In the genomic region with DNA sequence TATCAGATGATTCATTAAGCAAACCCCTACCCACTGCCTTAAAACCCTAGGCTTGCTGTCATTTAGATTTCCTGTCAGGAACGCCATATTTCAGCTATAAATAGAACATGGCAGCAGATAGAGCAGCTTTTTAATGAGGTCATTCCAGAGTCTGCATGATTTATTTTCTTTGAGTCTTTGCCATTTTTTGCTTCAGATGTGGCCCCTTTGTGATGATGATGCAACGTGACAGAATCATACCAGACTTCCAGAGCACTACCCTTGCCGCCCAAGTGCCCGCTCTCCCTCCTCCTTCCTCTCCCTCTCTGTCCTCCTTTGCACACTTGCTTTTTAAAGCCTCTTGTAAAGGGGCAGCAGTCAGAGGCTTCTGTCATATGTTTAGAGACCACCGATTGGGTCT, we compare ENCODE assay signal across 13 cellular contexts. TPM values are rescaled to one million over a fixed set of nuclear protein-coding genes. Genes with fewer than 3 reads are reported as not detected.
DNase-seq lines count a peak whose midpoint lies in the region; FAIRE-seq and TF ChIP-seq lines count a peak whose summit lies in the region.
"Had no signal": no experiment of that assay in that cellular context is flagged by ENCODE, and none has a peak within 500 bp of the region (broad histone marks: within the 10 kb centered on the region; RNA-seq: fewer than 3 reads in every experiment).

No MANE protein-coding gene starts in this region.

- POLR2A ChIA-PET in AG04449 (lab: Yijun Ruan, JAX), result interaction anchor here (1.2 to 2.4 kb wide), 2 partner anchors 17 to 33 kb away, joined by 4 to 9 read pairs; no protein-coding TSS in a partner anchor

- H3K27ac ChIP-seq in astrocyte (ENCODE audit: low read depth, low read length) (peak overlapping the region; percentile 15), hepatocyte (peak overlapping the region; percentile 50)
- H3K27ac ChIP-seq: VCaP had no signal

- peak overlapping the region; percentile 40 for H3K9ac ChIP-seq in astrocyte (ENCODE audit: low read length)

- FAIRE-seq in astrocyte (lab: Jason Lieb, UNC), result no peak
- FAIRE-seq: GM12878 had no signal

- H2AFZ ChIP-seq in astrocyte (ENCODE audit: low read depth, low read length) (no peak overlapping the region), hepatocyte (no peak overlapping the region)

- H3K9me2 ChIP-seq in hepatocyte (replicated peaks; ENCODE audit: insufficient read depth), result no peaks in the 10 kb centered on the region

- WGBS in hepatocyte (ENCODE audit: low lambda C conversion rate, missing lambda C conversion rate), result 60% methylated on average over 5 of the region's 5 CpGs

- H4K20me1 ChIP-seq in astrocyte (ENCODE audit: insufficient read depth, low read length) (no peaks in the 10 kb centered on the region), hepatocyte (ENCODE audit: insufficient read depth, poor library complexity, severe bottlenecking) (no peaks in the 10 kb centered on the region)

- H3K27me3 Mint-ChIP-seq in astrocyte (ENCODE audit: low read depth, unreplicated experiment), result peaks cover 13% of the 10 kb centered on the region
- peaks cover 8% of the 10 kb centered on the region for H3K27me3 Mint-ChIP-seq in activated T-helper 1 cell treated with anti-CD3 and anti-CD28 coated beads, Interleukin-12 subunit alpha, Interleukin-12 subunit beta, Interleukin-2, Interleukin-4 antibody, amounts not matched to agents 30 ng/mL and 10 ng/mL and 1 ng/mL, durations not matched to agents 14 hours and 24 hours and 36 hours (ENCODE audit: insufficient read depth)

- H3K79me2 ChIP-seq in astrocyte (ENCODE audit: insufficient read depth, low read length) (no peaks in the 10 kb centered on the region), hepatocyte (no peaks in the 10 kb centered on the region)

- no peaks in the 10 kb centered on the region for H3K36me3 Mint-ChIP-seq in astrocyte (ENCODE audit: low read depth, unreplicated experiment)
- H3K36me3 Mint-ChIP-seq in activated T-helper 1 cell treated with anti-CD3 and anti-CD28 coated beads, Interleukin-12 subunit alpha, Interleukin-12 subunit beta, Interleukin-2, Interleukin-4 antibody, amounts not matched to agents 30 ng/mL and 10 ng/mL and 1 ng/mL, durations not matched to agents 14 hours and 24 hours and 36 hours (ENCODE audit: low read depth), result no peaks in the 10 kb centered on the region
- H3K36me3 Mint-ChIP-seq: CD4-positive, alpha-beta memory T cell had no signal

- H3K4me1 Mint-ChIP-seq in astrocyte (ENCODE audit: low read depth, unreplicated experiment), result peaks cover 10% of the 10 kb centered on the region
- peaks cover 6% of the 10 kb centered on the region for H3K4me1 Mint-ChIP-seq in activated T-helper 1 cell treated with anti-CD3 and anti-CD28 coated beads, Interleukin-12 subunit alpha, Interleukin-12 subunit beta, Interleukin-2, Interleukin-4 antibody, amounts not matched to agents 30 ng/mL and 10 ng/mL and 1 ng/mL, durations not matched to agents 14 hours and 24 hours and 36 hours (ENCODE audit: low read depth)

- H3K27me3 ChIP-seq in astrocyte (ENCODE audit: insufficient read depth, low read length) (peaks cover 6% of the 10 kb centered on the region), hepatocyte (no peaks in the 10 kb centered on the region)

- H3K36me3 ChIP-seq in astrocyte (ENCODE audit: insufficient read depth, low read length) (no peaks in the 10 kb centered on the region), hepatocyte (replicated peaks; ENCODE audit: insufficient read depth, low read depth) (no peaks in the 10 kb centered on the region)

- peaks cover 4% of the 10 kb centered on the region for H3K9me3 Mint-ChIP-seq in astrocyte (ENCODE audit: unreplicated experiment)
- H3K9me3 Mint-ChIP-seq in activated T-helper 1 cell treated with anti-CD3 and anti-CD28 coated beads, Interleukin-12 subunit alpha, Interleukin-12 subunit beta, Interleukin-2, Interleukin-4 antibody, amounts not matched to agents 30 ng/mL and 10 ng/mL and 1 ng/mL, durations not matched to agents 14 hours and 24 hours and 36 hours, result no peaks in the 10 kb centered on the region

- DNase-seq in AG04449 (ENCODE audit: low read depth, low spot score), result peak; percentile 67
- DNase-seq in HS-27A (ENCODE audit: low read depth), result peak; percentile 62
- peak; percentile 88 for DNase-seq in astrocyte (ENCODE audit: low read depth)
- DNase-seq in hepatocyte (ENCODE audit: low spot score), result peak; percentile 42
- DNase-seq in NCI-H2227 (lab: John Stamatoyannopoulos, UW; ENCODE audit: unreplicated experiment), result no peak
- DNase-seq in GM13976 (ENCODE audit: low spot score), result no peak
- DNase-seq in amygdala (lab: John Stamatoyannopoulos, UW), result no peak
- DNase-seq in activated T-helper 1 cell treated with anti-CD3 and anti-CD28 coated beads, Interleukin-12 subunit alpha, Interleukin-12 subunit beta, Interleukin-2, Interleukin-4 antibody, amounts not matched to agents 30 ng/mL and 10 ng/mL and 1 ng/mL, durations not matched to agents 14 hours and 24 hours and 36 hours (ENCODE audit: low spot score), result no peak
- DNase-seq: CD4-positive, alpha-beta memory T cell; effector CD4-positive, alpha-beta T cell; NCI-H82 had no signal

- CTCF ChIA-PET in AG04449 (lab: Yijun Ruan, JAX), result interaction anchor here (0.8 to 1.5 kb wide), 3 partner anchors 12 to 105 kb away, joined by 3 to 4 read pairs (median 3); no protein-coding TSS in a partner anchor

- in situ Hi-C loops in GM13976 (cut with MboI; ENCODE audit: low sequenced_read_pairs, unreplicated experiment), result no loop called here

- H3K9me3 ChIP-seq in astrocyte (ENCODE audit: insufficient read depth, low read depth, low read length) (no peaks in the 10 kb centered on the region), hepatocyte (ENCODE audit: low read depth) (no peaks in the 10 kb centered on the region)

- TF ChIP-seq CTCF in AG04449 (IDR thresholded peaks at IDR 0.05; ENCODE audit: insufficient read depth, low read length, missing control alignments), result no peak
- no peak for TF ChIP-seq CTCF in astrocyte (IDR thresholded peaks at IDR 0.05; ENCODE audit: insufficient read depth, low read depth, low read length)
- TF ChIP-seq CTCF in hepatocyte (IDR thresholded peaks at IDR 0.05; ENCODE audit: poor library complexity), result no peak
- TF ChIP-seq CTCF in GM13976 (IDR thresholded peaks at IDR 0.05; ENCODE audit: borderline replicate concordance, control extremely low read depth, extremely low read depth, insufficient read depth, missing control alignments), result no peak

- intact Hi-C loops in activated T-helper 1 cell treated with anti-CD3 and anti-CD28 coated beads, Interleukin-12 subunit alpha, Interleukin-12 subunit beta, Interleukin-2, Interleukin-4 antibody, amounts not matched to agents 30 ng/mL and 10 ng/mL and 1 ng/mL, durations not matched to agents 14 hours and 24 hours and 36 hours (cut with micrococcal nuclease), result no loop called here

- H3K4me3 ChIP-seq in AG04449 (ENCODE audit: low read depth, low read length) (no peak overlapping the region), astrocyte (ENCODE audit: insufficient read depth, low read depth, low read length) (no peak overlapping the region), hepatocyte (no peak overlapping the region)
- H3K4me3 ChIP-seq: GM12878 had no signal

- H3K27ac Mint-ChIP-seq in astrocyte (ENCODE audit: unreplicated experiment), result peak overlapping the region; percentile 63
- no peak overlapping the region for H3K27ac Mint-ChIP-seq in activated T-helper 1 cell treated with anti-CD3 and anti-CD28 coated beads, Interleukin-12 subunit alpha, Interleukin-12 subunit beta, Interleukin-2, Interleukin-4 antibody, amounts not matched to agents 30 ng/mL and 10 ng/mL and 1 ng/mL, durations not matched to agents 14 hours and 24 hours and 36 hours
- H3K27ac Mint-ChIP-seq: CD4-positive, alpha-beta memory T cell had no signal

- peaks cover 22% of the 10 kb centered on the region for H3K4me1 ChIP-seq in astrocyte (ENCODE audit: insufficient read depth, low read length)
- H3K4me1 ChIP-seq in hepatocyte (ENCODE audit: insufficient read depth), result peaks cover 11% of the 10 kb centered on the region

- H3K4me3 Mint-ChIP-seq in astrocyte (ENCODE audit: unreplicated experiment), result no peak overlapping the region
- no peak overlapping the region for H3K4me3 Mint-ChIP-seq in activated T-helper 1 cell treated with anti-CD3 and anti-CD28 coated beads, Interleukin-12 subunit alpha, Interleukin-12 subunit beta, Interleukin-2, Interleukin-4 antibody, amounts not matched to agents 30 ng/mL and 10 ng/mL and 1 ng/mL, durations not matched to agents 14 hours and 24 hours and 36 hours
- H3K4me3 Mint-ChIP-seq: CD4-positive, alpha-beta memory T cell had no signal

- H3K4me2 ChIP-seq in astrocyte (ENCODE audit: low read length) (peak overlapping the region; percentile 58), hepatocyte (no peak overlapping the region)

RNA-seq across cellular contexts. Expression of a gene that starts 55.5 kb away (rescaled TPM):
- 0.89 and 1.1 TPM in 2 replicates for total RNA-seq in astrocyte
- total RNA-seq in hepatocyte, result 0.12 and 0.13 TPM in 2 replicates
- not detected in 2 replicates for polyA plus RNA-seq in hepatocyte
- total RNA-seq in activated T-helper 1 cell treated with anti-CD3 and anti-CD28 coated beads, Interleukin-12 subunit alpha, Interleukin-12 subunit beta, Interleukin-2, Interleukin-4 antibody, amounts not matched to agents 30 ng/mL and 10 ng/mL and 1 ng/mL, durations not matched to agents 14 hours and 24 hours and 36 hours, result not detected in 2 replicates
- total RNA-seq: CD4-positive, alpha-beta memory T cell; GM12878 had no signal
- polyA plus RNA-seq: CD4-positive, alpha-beta memory T cell had no signal

Comparison
In these comparisons a context has a peak if more than half of its experiments do, and no peak if none do; other contexts are left out.
1. DNase-seq: peak in AG04449 (single experiment), HS-27A (single experiment), astrocyte (single experiment) and hepatocyte (single experiment); none in NCI-H2227 (single experiment), GM13976 (single experiment), amygdala (0 of 56) and activated T-helper 1 cell treated with anti-CD3 and anti-CD28 coated beads, Interleukin-12 subunit alpha, Interleukin-12 subunit beta, Interleukin-2, Interleukin-4 antibody, amounts not matched to agents 30 ng/mL and 10 ng/mL and 1 ng/mL, durations not matched to agents 14 hours and 24 hours and 36 hours (single experiment).